1 cellular context compared by ENCODE assay signal in the genomic region with DNA sequence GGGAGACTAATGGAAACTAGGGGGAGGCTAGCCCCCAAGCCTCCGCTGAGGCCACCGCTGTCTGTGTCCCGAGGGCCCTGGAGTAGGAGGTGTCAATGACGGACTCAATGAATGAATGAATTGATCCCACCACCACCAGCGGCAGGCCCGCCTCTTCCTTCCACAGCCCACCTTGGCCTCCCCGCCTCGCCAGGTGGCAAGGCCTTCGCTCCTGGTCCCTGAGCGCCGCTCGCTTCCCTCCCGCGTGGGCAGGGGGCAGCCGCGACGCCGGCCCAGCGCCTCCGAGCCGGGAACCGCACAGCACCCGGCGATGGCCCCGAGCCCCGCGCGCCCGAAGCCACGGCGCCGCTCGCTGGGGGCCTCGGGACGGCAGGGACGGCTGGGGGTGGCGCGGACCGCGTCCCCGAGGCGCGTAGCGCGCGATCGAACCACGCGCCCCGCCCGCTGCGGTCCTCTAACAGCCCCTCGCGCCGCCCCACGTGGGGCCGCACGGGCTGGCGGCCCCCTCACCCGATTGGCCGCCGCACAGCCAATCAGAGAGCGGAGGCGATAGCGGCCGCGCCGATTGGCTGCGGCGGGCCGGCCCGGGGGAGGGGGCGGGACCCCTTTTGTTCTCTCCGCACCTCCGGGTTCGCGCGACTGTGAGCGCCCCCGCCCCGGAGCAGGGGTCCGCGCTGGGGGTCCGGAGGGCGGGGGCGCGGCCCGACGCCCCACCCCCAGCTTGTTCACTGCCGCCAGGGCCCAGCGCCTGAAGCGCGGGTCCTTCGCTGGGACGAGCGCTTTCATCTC.
TF ChIP-seq lines count a peak whose summit lies in the region.

No MANE protein-coding gene starts in this region.

TF ChIP-seq in K562, 482 proteins besides CTCF, POLR2A, EP300 and RAD21 (continued from another document and continues in another):
- TF ChIP-seq, protein P1, sequence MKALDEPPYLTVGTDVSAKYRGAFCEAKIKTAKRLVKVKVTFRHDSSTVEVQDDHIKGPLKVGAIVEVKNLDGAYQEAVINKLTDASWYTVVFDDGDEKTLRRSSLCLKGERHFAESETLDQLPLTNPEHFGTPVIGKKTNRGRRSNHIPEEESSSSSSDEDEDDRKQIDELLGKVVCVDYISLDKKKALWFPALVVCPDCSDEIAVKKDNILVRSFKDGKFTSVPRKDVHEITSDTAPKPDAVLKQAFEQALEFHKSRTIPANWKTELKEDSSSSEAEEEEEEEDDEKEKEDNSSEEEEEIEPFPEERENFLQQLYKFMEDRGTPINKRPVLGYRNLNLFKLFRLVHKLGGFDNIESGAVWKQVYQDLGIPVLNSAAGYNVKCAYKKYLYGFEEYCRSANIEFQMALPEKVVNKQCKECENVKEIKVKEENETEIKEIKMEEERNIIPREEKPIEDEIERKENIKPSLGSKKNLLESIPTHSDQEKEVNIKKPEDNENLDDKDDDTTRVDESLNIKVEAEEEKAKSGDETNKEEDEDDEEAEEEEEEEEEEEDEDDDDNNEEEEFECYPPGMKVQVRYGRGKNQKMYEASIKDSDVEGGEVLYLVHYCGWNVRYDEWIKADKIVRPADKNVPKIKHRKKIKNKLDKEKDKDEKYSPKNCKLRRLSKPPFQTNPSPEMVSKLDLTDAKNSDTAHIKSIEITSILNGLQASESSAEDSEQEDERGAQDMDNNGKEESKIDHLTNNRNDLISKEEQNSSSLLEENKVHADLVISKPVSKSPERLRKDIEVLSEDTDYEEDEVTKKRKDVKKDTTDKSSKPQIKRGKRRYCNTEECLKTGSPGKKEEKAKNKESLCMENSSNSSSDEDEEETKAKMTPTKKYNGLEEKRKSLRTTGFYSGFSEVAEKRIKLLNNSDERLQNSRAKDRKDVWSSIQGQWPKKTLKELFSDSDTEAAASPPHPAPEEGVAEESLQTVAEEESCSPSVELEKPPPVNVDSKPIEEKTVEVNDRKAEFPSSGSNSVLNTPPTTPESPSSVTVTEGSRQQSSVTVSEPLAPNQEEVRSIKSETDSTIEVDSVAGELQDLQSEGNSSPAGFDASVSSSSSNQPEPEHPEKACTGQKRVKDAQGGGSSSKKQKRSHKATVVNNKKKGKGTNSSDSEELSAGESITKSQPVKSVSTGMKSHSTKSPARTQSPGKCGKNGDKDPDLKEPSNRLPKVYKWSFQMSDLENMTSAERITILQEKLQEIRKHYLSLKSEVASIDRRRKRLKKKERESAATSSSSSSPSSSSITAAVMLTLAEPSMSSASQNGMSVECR (CRISPR knock-in tag; IDR thresholded peaks at IDR 0.05) = no peak; the same call in none of the 2 replicates
- TF ChIP-seq ZNF77 (CRISPR knock-in tag; IDR thresholded peaks at IDR 0.05) = no peak
- TF ChIP-seq, protein P2, sequence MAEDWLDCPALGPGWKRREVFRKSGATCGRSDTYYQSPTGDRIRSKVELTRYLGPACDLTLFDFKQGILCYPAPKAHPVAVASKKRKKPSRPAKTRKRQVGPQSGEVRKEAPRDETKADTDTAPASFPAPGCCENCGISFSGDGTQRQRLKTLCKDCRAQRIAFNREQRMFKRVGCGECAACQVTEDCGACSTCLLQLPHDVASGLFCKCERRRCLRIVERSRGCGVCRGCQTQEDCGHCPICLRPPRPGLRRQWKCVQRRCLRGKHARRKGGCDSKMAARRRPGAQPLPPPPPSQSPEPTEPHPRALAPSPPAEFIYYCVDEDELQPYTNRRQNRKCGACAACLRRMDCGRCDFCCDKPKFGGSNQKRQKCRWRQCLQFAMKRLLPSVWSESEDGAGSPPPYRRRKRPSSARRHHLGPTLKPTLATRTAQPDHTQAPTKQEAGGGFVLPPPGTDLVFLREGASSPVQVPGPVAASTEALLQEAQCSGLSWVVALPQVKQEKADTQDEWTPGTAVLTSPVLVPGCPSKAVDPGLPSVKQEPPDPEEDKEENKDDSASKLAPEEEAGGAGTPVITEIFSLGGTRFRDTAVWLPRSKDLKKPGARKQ (CRISPR knock-in tag; IDR thresholded peaks at IDR 0.05) = no peak
- TF ChIP-seq, protein P3, sequence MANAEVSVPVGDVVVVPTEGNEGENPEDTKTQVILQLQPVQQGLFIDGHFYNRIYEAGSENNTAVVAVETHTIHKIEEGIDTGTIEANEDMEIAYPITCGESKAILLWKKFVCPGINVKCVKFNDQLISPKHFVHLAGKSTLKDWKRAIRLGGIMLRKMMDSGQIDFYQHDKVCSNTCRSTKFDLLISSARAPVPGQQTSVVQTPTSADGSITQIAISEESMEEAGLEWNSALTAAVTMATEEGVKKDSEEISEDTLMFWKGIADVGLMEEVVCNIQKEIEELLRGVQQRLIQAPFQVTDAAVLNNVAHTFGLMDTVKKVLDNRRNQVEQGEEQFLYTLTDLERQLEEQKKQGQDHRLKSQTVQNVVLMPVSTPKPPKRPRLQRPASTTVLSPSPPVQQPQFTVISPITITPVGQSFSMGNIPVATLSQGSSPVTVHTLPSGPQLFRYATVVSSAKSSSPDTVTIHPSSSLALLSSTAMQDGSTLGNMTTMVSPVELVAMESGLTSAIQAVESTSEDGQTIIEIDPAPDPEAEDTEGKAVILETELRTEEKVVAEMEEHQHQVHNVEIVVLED (CRISPR knock-in tag; IDR thresholded peaks at IDR 0.05) = no peak
- no peak for TF ChIP-seq C11orf30 (IDR thresholded peaks at IDR 0.05; ENCODE audit: low read depth)
- no peak for TF ChIP-seq TAF7 (tag; IDR thresholded peaks at IDR 0.05)
- TF ChIP-seq STAT5A (IDR thresholded peaks at IDR 0.05; ENCODE audit: borderline replicate concordance, low read length) = no peak
- TF ChIP-seq, protein P4, sequence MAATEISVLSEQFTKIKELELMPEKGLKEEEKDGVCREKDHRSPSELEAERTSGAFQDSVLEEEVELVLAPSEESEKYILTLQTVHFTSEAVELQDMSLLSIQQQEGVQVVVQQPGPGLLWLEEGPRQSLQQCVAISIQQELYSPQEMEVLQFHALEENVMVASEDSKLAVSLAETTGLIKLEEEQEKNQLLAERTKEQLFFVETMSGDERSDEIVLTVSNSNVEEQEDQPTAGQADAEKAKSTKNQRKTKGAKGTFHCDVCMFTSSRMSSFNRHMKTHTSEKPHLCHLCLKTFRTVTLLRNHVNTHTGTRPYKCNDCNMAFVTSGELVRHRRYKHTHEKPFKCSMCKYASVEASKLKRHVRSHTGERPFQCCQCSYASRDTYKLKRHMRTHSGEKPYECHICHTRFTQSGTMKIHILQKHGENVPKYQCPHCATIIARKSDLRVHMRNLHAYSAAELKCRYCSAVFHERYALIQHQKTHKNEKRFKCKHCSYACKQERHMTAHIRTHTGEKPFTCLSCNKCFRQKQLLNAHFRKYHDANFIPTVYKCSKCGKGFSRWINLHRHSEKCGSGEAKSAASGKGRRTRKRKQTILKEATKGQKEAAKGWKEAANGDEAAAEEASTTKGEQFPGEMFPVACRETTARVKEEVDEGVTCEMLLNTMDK (IDR thresholded peaks at IDR 0.05; ENCODE audit: borderline replicate concordance, insufficient read depth, low read depth, low read length, poor library complexity, severe bottlenecking) = no peak
- TF ChIP-seq RFX1 (IDR thresholded peaks at IDR 0.05) = no peak
- no peak for TF ChIP-seq ZNF551 (CRISPR knock-in tag; IDR thresholded peaks at IDR 0.05)
- no peak for TF ChIP-seq ZNF316 (IDR thresholded peaks at IDR 0.05)
- TF ChIP-seq KAT8 (IDR thresholded peaks at IDR 0.05; ENCODE audit: low read depth) = no peak
- TF ChIP-seq, protein P5, sequence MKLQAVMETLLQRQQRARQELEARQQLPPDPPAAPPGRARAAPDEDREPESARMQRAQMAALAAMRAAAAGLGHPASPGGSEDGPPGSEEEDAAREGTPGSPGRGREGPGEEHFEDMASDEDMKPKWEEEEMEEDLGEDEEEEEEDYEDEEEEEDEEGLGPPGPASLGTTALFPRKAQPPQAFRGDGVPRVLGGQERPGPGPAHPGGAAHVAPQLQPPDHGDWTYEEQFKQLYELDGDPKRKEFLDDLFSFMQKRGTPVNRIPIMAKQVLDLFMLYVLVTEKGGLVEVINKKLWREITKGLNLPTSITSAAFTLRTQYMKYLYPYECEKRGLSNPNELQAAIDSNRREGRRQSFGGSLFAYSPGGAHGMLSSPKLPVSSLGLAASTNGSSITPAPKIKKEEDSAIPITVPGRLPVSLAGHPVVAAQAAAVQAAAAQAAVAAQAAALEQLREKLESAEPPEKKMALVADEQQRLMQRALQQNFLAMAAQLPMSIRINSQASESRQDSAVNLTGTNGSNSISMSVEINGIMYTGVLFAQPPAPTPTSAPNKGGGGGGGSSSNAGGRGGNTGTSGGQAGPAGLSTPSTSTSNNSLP (IDR thresholded peaks at IDR 0.05; ENCODE audit: borderline replicate concordance, low read depth, low read length) = no peak
- TF ChIP-seq BACH1 (tag; IDR thresholded peaks at IDR 0.05) = no peak
- TF ChIP-seq ELF1 (tag; IDR thresholded peaks at IDR 0.05) = no peak
- TF ChIP-seq, protein P6, sequence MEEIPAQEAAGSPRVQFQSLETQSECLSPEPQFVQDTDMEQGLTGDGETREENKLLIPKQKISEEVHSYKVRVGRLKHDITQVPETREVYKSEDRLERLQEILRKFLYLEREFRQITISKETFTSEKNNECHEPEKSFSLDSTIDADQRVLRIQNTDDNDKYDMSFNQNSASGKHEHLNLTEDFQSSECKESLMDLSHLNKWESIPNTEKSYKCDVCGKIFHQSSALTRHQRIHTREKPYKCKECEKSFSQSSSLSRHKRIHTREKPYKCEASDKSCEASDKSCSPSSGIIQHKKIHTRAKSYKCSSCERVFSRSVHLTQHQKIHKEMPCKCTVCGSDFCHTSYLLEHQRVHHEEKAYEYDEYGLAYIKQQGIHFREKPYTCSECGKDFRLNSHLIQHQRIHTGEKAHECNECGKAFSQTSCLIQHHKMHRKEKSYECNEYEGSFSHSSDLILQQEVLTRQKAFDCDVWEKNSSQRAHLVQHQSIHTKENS (CRISPR knock-in tag; IDR thresholded peaks at IDR 0.05) = no peak
- TF ChIP-seq, protein P7, sequence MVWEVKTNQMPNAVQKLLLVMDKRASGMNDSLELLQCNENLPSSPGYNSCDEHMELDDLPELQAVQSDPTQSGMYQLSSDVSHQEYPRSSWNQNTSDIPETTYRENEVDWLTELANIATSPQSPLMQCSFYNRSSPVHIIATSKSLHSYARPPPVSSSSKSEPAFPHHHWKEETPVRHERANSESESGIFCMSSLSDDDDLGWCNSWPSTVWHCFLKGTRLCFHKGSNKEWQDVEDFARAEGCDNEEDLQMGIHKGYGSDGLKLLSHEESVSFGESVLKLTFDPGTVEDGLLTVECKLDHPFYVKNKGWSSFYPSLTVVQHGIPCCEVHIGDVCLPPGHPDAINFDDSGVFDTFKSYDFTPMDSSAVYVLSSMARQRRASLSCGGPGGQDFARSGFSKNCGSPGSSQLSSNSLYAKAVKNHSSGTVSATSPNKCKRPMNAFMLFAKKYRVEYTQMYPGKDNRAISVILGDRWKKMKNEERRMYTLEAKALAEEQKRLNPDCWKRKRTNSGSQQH (CRISPR knock-in tag; IDR thresholded peaks at IDR 0.05) = no peak
- no peak for TF ChIP-seq NCOA1 (IDR thresholded peaks at IDR 0.05; ENCODE audit: low read depth)
- no peak for TF ChIP-seq RFX5 (IDR thresholded peaks at IDR 0.05; ENCODE audit: low read depth, low read length)
- TF ChIP-seq BRD9 (IDR thresholded peaks at IDR 0.05; ENCODE audit: low read depth, partially characterized antibody) = no peak
- TF ChIP-seq, protein P8, sequence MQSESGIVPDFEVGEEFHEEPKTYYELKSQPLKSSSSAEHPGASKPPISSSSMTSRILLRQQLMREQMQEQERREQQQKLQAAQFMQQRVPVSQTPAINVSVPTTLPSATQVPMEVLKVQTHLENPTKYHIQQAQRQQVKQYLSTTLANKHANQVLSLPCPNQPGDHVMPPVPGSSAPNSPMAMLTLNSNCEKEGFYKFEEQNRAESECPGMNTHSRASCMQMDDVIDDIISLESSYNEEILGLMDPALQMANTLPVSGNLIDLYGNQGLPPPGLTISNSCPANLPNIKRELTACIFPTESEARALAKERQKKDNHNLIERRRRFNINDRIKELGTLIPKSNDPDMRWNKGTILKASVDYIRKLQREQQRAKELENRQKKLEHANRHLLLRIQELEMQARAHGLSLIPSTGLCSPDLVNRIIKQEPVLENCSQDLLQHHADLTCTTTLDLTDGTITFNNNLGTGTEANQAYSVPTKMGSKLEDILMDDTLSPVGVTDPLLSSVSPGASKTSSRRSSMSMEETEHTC (IDR thresholded peaks at IDR 0.05) = no peak
- TF ChIP-seq GABPB1 (CRISPR knock-in tag; IDR thresholded peaks at IDR 0.05) = no peak
- TF ChIP-seq ZBTB1 (CRISPR knock-in tag; IDR thresholded peaks at IDR 0.05; ENCODE audit: borderline replicate concordance, low read depth) = no peak; the same call in 1 of the 2 replicates
- 0 out of 2 replicates have a peak, but pooled peaks have one; percentile 31 for TF ChIP-seq SUPT5H (IDR thresholded peaks at IDR 0.05)
- no peak for TF ChIP-seq SRF (CRISPR knock-in tag; IDR thresholded peaks at IDR 0.05)
- TF ChIP-seq CHD1 (IDR thresholded peaks at IDR 0.05; ENCODE audit: low read length) = no peak
- no peak for TF ChIP-seq SNRNP70 (optimal IDR thresholded peaks at IDR 0.05; ENCODE audit: low read depth, low read length)
- TF ChIP-seq, protein P9, sequence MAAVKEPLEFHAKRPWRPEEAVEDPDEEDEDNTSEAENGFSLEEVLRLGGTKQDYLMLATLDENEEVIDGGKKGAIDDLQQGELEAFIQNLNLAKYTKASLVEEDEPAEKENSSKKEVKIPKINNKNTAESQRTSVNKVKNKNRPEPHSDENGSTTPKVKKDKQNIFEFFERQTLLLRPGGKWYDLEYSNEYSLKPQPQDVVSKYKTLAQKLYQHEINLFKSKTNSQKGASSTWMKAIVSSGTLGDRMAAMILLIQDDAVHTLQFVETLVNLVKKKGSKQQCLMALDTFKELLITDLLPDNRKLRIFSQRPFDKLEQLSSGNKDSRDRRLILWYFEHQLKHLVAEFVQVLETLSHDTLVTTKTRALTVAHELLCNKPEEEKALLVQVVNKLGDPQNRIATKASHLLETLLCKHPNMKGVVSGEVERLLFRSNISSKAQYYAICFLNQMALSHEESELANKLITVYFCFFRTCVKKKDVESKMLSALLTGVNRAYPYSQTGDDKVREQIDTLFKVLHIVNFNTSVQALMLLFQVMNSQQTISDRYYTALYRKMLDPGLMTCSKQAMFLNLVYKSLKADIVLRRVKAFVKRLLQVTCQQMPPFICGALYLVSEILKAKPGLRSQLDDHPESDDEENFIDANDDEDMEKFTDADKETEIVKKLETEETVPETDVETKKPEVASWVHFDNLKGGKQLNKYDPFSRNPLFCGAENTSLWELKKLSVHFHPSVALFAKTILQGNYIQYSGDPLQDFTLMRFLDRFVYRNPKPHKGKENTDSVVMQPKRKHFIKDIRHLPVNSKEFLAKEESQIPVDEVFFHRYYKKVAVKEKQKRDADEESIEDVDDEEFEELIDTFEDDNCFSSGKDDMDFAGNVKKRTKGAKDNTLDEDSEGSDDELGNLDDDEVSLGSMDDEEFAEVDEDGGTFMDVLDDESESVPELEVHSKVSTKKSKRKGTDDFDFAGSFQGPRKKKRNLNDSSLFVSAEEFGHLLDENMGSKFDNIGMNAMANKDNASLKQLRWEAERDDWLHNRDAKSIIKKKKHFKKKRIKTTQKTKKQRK (IDR thresholded peaks at IDR 0.05; ENCODE audit: borderline replicate concordance, low read depth, low read length) = no peak
- no peak for TF ChIP-seq RBM17 (IDR thresholded peaks at IDR 0.05; ENCODE audit: borderline replicate concordance, low read depth, low read length)
- TF ChIP-seq SREBF2 (CRISPR knock-in tag; IDR thresholded peaks at IDR 0.05) = no peak
- TF ChIP-seq NR2C2 (CRISPR knock-in tag; IDR thresholded peaks at IDR 0.05) = no peak
- TF ChIP-seq NR2C2 (tag; IDR thresholded peaks at IDR 0.05) = no peak; the same call in 1 of the 2 replicates
- no peak for TF ChIP-seq EWSR1 (IDR thresholded peaks at IDR 0.05; ENCODE audit: borderline replicate concordance, low read depth, partially characterized antibody)
- TF ChIP-seq ADNP (tag; IDR thresholded peaks at IDR 0.05) = no peak
- TF ChIP-seq SAFB2 (IDR thresholded peaks at IDR 0.05; ENCODE audit: borderline replicate concordance, low read depth, low read length, severe bottlenecking) = no peak
- no peak for TF ChIP-seq BDP1 (IDR thresholded peaks at IDR 0.05; ENCODE audit: insufficient read depth, insufficient read length)
- peak; percentile 93; the same call in 1 of the 2 replicates for TF ChIP-seq GATAD2B (IDR thresholded peaks at IDR 0.05; ENCODE audit: borderline replicate concordance)
- TF ChIP-seq HNRNPL (IDR thresholded peaks at IDR 0.05; ENCODE audit: low read depth, low read length) = peak; percentile 60
- TF ChIP-seq ZNF778 (CRISPR knock-in tag; IDR thresholded peaks at IDR 0.05) = no peak
